21 cellular contexts compared by ENCODE assay signal in the genomic region with DNA sequence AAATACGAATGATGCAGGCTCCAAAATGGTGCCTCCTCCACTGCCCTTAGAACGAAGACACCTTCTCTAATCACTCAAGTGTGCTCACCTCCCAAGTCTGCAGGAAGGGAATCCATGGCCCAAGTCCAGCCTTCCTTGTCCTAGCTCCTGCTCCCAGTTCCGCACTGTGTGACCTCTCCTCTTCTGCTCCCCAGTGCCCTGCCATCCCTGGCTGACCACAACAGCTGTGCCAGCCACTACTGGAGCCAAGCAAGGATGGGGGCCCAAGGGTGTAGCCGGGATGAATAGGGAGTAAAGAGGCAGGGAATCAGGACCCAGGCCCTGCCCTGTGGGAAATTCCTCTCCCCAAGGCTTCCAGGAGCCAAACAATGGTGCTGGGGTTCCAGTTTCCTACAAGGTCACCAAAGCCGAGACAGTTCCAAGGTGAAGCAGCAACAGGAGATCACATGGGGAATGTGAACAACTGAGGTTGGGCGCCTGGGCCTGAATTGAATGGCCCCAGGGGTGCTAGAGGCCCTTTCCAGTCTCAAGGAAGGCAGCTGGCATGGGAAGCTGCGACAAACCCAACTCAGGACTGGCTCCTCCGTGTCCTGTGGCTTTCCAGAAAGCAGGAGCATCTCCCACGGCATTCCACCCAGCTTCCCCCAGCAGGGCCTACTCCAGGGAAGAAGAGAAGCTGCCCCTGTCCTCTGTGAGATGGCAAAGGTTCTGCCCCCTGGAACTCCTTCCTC. TPM values are rescaled to one million over a fixed set of nuclear protein-coding genes. Genes with fewer than 3 reads are reported as not detected.
DNase-seq lines count a peak whose midpoint lies in the region; ATAC-seq and TF ChIP-seq lines count a peak whose summit lies in the region.
"Had no signal": no experiment of that assay in that cellular context is flagged by ENCODE, and none has a peak within 500 bp of the region (broad histone marks: within the 10 kb centered on the region; RNA-seq: fewer than 3 reads in every experiment).

No MANE protein-coding gene starts in this region.

- no peak overlapping the region for H3K4me3 Mint-ChIP-seq in stimulated activated naive CD8-positive, alpha-beta T cell treated with anti-CD3 and anti-CD28 coated beads, Interleukin-15, Interleukin-2, amounts not matched to agents 100 ng/mL and 50 ng/mL, for 24 hours
- no peak overlapping the region for H3K4me3 Mint-ChIP-seq in activated naive CD8-positive, alpha-beta T cell treated with anti-CD3 and anti-CD28 coated beads, Interleukin-2, amount 10 ng/mL, durations not matched to agents 7 days and 5 days
- no peak overlapping the region for H3K4me3 Mint-ChIP-seq in nephron progenitor cell
- H3K4me3 Mint-ChIP-seq: activated naive CD4-positive, alpha-beta T cell treated with anti-CD3 and anti-CD28 coated beads, Interleukin-2, amount 50 U/mL, for 24 hours; T-cell had no signal

- no peak for DNase-seq in stimulated activated naive CD8-positive, alpha-beta T cell treated with anti-CD3 and anti-CD28 coated beads, Interleukin-15, Interleukin-2, amounts not matched to agents 100 U/mL and 50 U/mL, for 24 hours
- DNase-seq in activated naive CD8-positive, alpha-beta T cell treated with anti-CD3 and anti-CD28 coated beads, Interleukin-2, amount 10 ng/mL, durations not matched to agents 7 days and 5 days: no peak
- DNase-seq in nephron progenitor cell (no peak), amygdala (lab: John Stamatoyannopoulos, UW) (no peak)
- DNase-seq in stimulated activated naive CD4-positive, alpha-beta T cell treated with Interleukin-2 at 50 U/mL for 16 hours (lab: John Stamatoyannopoulos, UW): no peak
- DNase-seq: ACHN; activated CD4-positive, alpha-beta T cell treated with anti-CD3 and anti-CD28 coated beads for 4 hours; body of pancreas; DMS 273 treated with DMSO at 0.1 percent for 48 hours; midbrain; NCI-H1694; NCI-H748 treated with DMSO at 0.1 percent for 48 hours; Right ventricle myocardium superior; stimulated activated CD4-positive, alpha-beta T cell treated with anti-CD3 and anti-CD28 coated beads, Interleukin-4, amount 100 ng/mL, for 24 hours; T-cell had no signal

- POLR2A ChIA-PET in activated naive CD8-positive, alpha-beta T cell treated with anti-CD3 and anti-CD28 coated beads, Interleukin-2, amount 10 ng/mL, durations not matched to agents 7 days and 5 days (lab: Charles Lee): interaction anchor here (1.0 kb wide), 1 partner anchor 16 kb away, joined by 3 read pairs; no protein-coding TSS in a partner anchor

- H3K27me3 Mint-ChIP-seq in stimulated activated naive CD8-positive, alpha-beta T cell treated with anti-CD3 and anti-CD28 coated beads, Interleukin-15, Interleukin-2, amounts not matched to agents 100 ng/mL and 50 ng/mL, for 24 hours: no peaks in the 10 kb centered on the region
- H3K27me3 Mint-ChIP-seq in activated naive CD8-positive, alpha-beta T cell treated with anti-CD3 and anti-CD28 coated beads, Interleukin-2, amount 10 ng/mL, durations not matched to agents 7 days and 5 days: no peaks in the 10 kb centered on the region
- peaks cover 6% of the 10 kb centered on the region for H3K27me3 Mint-ChIP-seq in nephron progenitor cell (ENCODE audit: low read depth, poor library complexity)
- H3K27me3 Mint-ChIP-seq: activated naive CD4-positive, alpha-beta T cell treated with anti-CD3 and anti-CD28 coated beads, Interleukin-2, amount 50 U/mL, for 24 hours; T-cell had no signal

- no peak for TF ChIP-seq CTCF in nephron progenitor cell (IDR thresholded peaks at IDR 0.05)

- no peaks in the 10 kb centered on the region for H3K9me3 Mint-ChIP-seq in stimulated activated naive CD8-positive, alpha-beta T cell treated with anti-CD3 and anti-CD28 coated beads, Interleukin-15, Interleukin-2, amounts not matched to agents 100 ng/mL and 50 ng/mL, for 24 hours
- H3K9me3 Mint-ChIP-seq in activated naive CD8-positive, alpha-beta T cell treated with anti-CD3 and anti-CD28 coated beads, Interleukin-2, amount 10 ng/mL, durations not matched to agents 7 days and 5 days: no peaks in the 10 kb centered on the region
- H3K9me3 Mint-ChIP-seq in nephron progenitor cell: no peaks in the 10 kb centered on the region
- H3K9me3 Mint-ChIP-seq: activated naive CD4-positive, alpha-beta T cell treated with anti-CD3 and anti-CD28 coated beads, Interleukin-2, amount 50 U/mL, for 24 hours; T-cell had no signal

- H3K4me1 Mint-ChIP-seq in stimulated activated naive CD8-positive, alpha-beta T cell treated with anti-CD3 and anti-CD28 coated beads, Interleukin-15, Interleukin-2, amounts not matched to agents 100 ng/mL and 50 ng/mL, for 24 hours (ENCODE audit: low read depth): peaks cover 43% of the 10 kb centered on the region
- peaks cover 25% of the 10 kb centered on the region for H3K4me1 Mint-ChIP-seq in activated naive CD8-positive, alpha-beta T cell treated with anti-CD3 and anti-CD28 coated beads, Interleukin-2, amount 10 ng/mL, durations not matched to agents 7 days and 5 days
- peaks cover 30% of the 10 kb centered on the region for H3K4me1 Mint-ChIP-seq in nephron progenitor cell

- H3K27ac Mint-ChIP-seq in stimulated activated naive CD8-positive, alpha-beta T cell treated with anti-CD3 and anti-CD28 coated beads, Interleukin-15, Interleukin-2, amounts not matched to agents 100 ng/mL and 50 ng/mL, for 24 hours: peak overlapping the region; percentile 66
- H3K27ac Mint-ChIP-seq in activated naive CD8-positive, alpha-beta T cell treated with anti-CD3 and anti-CD28 coated beads, Interleukin-2, amount 10 ng/mL, durations not matched to agents 7 days and 5 days: peak overlapping the region; percentile 31
- peak overlapping the region; percentile 70 for H3K27ac Mint-ChIP-seq in nephron progenitor cell
- H3K27ac Mint-ChIP-seq: activated naive CD4-positive, alpha-beta T cell treated with anti-CD3 and anti-CD28 coated beads, Interleukin-2, amount 50 U/mL, for 24 hours; T-cell had no signal

- ATAC-seq in stimulated activated naive CD8-positive, alpha-beta T cell treated with anti-CD3 and anti-CD28 coated beads, Interleukin-15, Interleukin-2, amounts not matched to agents 100 U/mL and 50 U/mL, for 24 hours: no peak
- no peak for ATAC-seq in activated naive CD8-positive, alpha-beta T cell treated with anti-CD3 and anti-CD28 coated beads, Interleukin-2, amount 10 ng/mL, durations not matched to agents 7 days and 5 days (ENCODE audit: low read depth)
- no peak for ATAC-seq in HG03469 (IDR thresholded peaks at IDR 0.05; ENCODE audit: unreplicated experiment)
- no peak for ATAC-seq in HG03280 (IDR thresholded peaks at IDR 0.05; ENCODE audit: unreplicated experiment)
- ATAC-seq: body of pancreas, T-cell had no signal

- H3K36me3 Mint-ChIP-seq in stimulated activated naive CD8-positive, alpha-beta T cell treated with anti-CD3 and anti-CD28 coated beads, Interleukin-15, Interleukin-2, amounts not matched to agents 100 ng/mL and 50 ng/mL, for 24 hours (ENCODE audit: low read depth): peaks cover 87% of the 10 kb centered on the region
- peaks cover 24% of the 10 kb centered on the region for H3K36me3 Mint-ChIP-seq in activated naive CD8-positive, alpha-beta T cell treated with anti-CD3 and anti-CD28 coated beads, Interleukin-2, amount 10 ng/mL, durations not matched to agents 7 days and 5 days
- H3K36me3 Mint-ChIP-seq in nephron progenitor cell (ENCODE audit: low read depth): peaks cover 21% of the 10 kb centered on the region

RNA-seq across cellular contexts. Expression of a gene that starts 20.2 kb away (rescaled TPM):
- total RNA-seq in activated naive CD8-positive, alpha-beta T cell treated with anti-CD3 and anti-CD28 coated beads, Interleukin-2, amount 10 ng/mL, durations not matched to agents 7 days and 5 days: 10 to 100 TPM; 15.2 to 15.8 TPM

RNA-seq across cellular contexts. Expression of a gene that starts 46.1 kb away (rescaled TPM):
- total RNA-seq in activated naive CD8-positive, alpha-beta T cell treated with anti-CD3 and anti-CD28 coated beads, Interleukin-2, amount 10 ng/mL, durations not matched to agents 7 days and 5 days: not detected
- total RNA-seq: G401, pulmonary artery endothelial cell had no signal

RNA-seq across cellular contexts. Expression of a gene that starts 47.4 kb away (rescaled TPM):
- 10 to 100 TPM; 55.3 to 63.2 TPM for total RNA-seq in activated naive CD8-positive, alpha-beta T cell treated with anti-CD3 and anti-CD28 coated beads, Interleukin-2, amount 10 ng/mL, durations not matched to agents 7 days and 5 days
